20 cellular contexts compared by ENCODE assay signal in genomic region chr1:98732985-98733781, GRCh38.
A peak's percentile ranks its signal among the peaks of the same experiment; 100 is the strongest.
DNase-seq lines count a peak whose midpoint lies in the region; ATAC-seq, FAIRE-seq and TF ChIP-seq lines count a peak whose summit lies in the region.
"Had no signal": no experiment of that assay in that cellular context is flagged by ENCODE, and none has a peak within 500 bp of the region (broad histone marks: within the 10 kb centered on the region; RNA-seq: fewer than 3 reads in every experiment).

No MANE protein-coding gene starts in this region.

- no peak overlapping the region for H3K4me3 ChIP-seq in bronchial epithelial cell (ENCODE audit: low read depth, low read length)
- peak overlapping the region in 1 of 4 donors; percentile 2 for H3K4me3 ChIP-seq in pancreas
- no peak overlapping the region for H3K4me3 ChIP-seq in SK-N-SH (ENCODE audit: low read depth in 2 of 2, low read length in 1 of 2)
- H3K4me3 ChIP-seq: gastroesophageal sphincter, SJCRH30 had no signal

- H3K36me3 ChIP-seq in bronchial epithelial cell (ENCODE audit: control insufficient read depth, insufficient read depth, low read length) (no peaks in the 10 kb centered on the region), pancreas (no peaks in the 10 kb centered on the region), SK-N-SH (replicated peaks in 1 of 2; ENCODE audit: control insufficient read depth in 1 of 2, insufficient read depth in 2 of 2, low read length in 1 of 2) (no peaks in the 10 kb centered on the region)
- H3K36me3 ChIP-seq: gastroesophageal sphincter, SJCRH30 had no signal

- no peaks in the 10 kb centered on the region for H3K79me2 ChIP-seq in SK-N-SH (ENCODE audit: insufficient read depth)

- FAIRE-seq in bronchial epithelial cell (lab: Jason Lieb, UNC) (peak; percentile 76), pancreas (lab: Jason Lieb, UNC) (no peak)
- FAIRE-seq: GM18507 had no signal

- POLR2A ChIA-PET in SK-N-SH (lab: Yijun Ruan, JAX) = no interaction called here

- H3K9me2 ChIP-seq in SK-N-SH = no peaks in the 10 kb centered on the region

- H3K27ac ChIP-seq in pancreas (peak overlapping the region in 1 of 4 donors; percentile 20), SK-N-SH (ENCODE audit: low read depth in 2 of 2, low read length in 1 of 2) (no peak overlapping the region)
- H3K27ac ChIP-seq: C4-2B, gastroesophageal sphincter, SJCRH30 had no signal

- H3K27me3 ChIP-seq in bronchial epithelial cell (ENCODE audit: control insufficient read depth, insufficient read depth, low read length) = no peaks in the 10 kb centered on the region
- no peaks in the 10 kb centered on the region for H3K27me3 ChIP-seq in pancreas
- no peaks in the 10 kb centered on the region for H3K27me3 ChIP-seq in SK-N-SH (ENCODE audit: insufficient read depth)
- H3K27me3 ChIP-seq: gastroesophageal sphincter, SJCRH30 had no signal

- no peaks in the 10 kb centered on the region for H4K20me1 ChIP-seq in SK-N-SH (ENCODE audit: insufficient read depth)

- intact Hi-C loops in pancreas (cut with DNase I) = no loop called here

- no peak overlapping the region for H2AFZ ChIP-seq in SK-N-SH (ENCODE audit: low read depth)

- DNase-seq in bronchial epithelial cell (ENCODE audit: low read depth) (no peak), pancreas (no peak), NCI-H1105 treated with DMSO at 0.1 percent for 48 hours (lab: John Stamatoyannopoulos, UW) (no peak), NCI-H748 (lab: John Stamatoyannopoulos, UW; ENCODE audit: unreplicated experiment) (no peak), SK-N-SH (no peak)
- DNase-seq: activated gamma-delta T cell; effector memory CD8-positive, alpha-beta T cell; GF-D8; islet precursor cell; naive B cell; NCI-H2029; NK-92 treated with Interleukin-12 subunit alpha and Interleukin-12 subunit beta, amount 100 ng/mL, for 24 hours; retina; SJCRH30 had no signal

- H3K4me1 ChIP-seq in pancreas (peaks cover 0 to 6% (median 3%) of the 10 kb centered on the region in 3 donors), SK-N-SH (ENCODE audit: control insufficient read depth in 1 of 2, insufficient read depth in 2 of 2, low read depth in 1 of 2, low read length in 1 of 2) (no peaks in the 10 kb centered on the region)
- H3K4me1 ChIP-seq: gastroesophageal sphincter, SJCRH30 had no signal

- no peak for TF ChIP-seq EP300 in SK-N-SH (IDR thresholded peaks at IDR 0.05; ENCODE audit: borderline replicate concordance in 1 of 2, low read depth in 1 of 2, low read length in 1 of 2)

- TF ChIP-seq RAD21 in SK-N-SH (IDR thresholded peaks at IDR 0.05; ENCODE audit: low read length) = no peak

- no peak overlapping the region for H3K4me2 ChIP-seq in SK-N-SH

- H3K9me3 ChIP-seq in pancreas = no peaks in the 10 kb centered on the region
- no peaks in the 10 kb centered on the region for H3K9me3 ChIP-seq in SK-N-SH
- H3K9me3 ChIP-seq: gastroesophageal sphincter, SJCRH30 had no signal

- CTCF ChIA-PET in SK-N-SH (lab: Yijun Ruan, JAX) = interaction anchor here (0.6 to 1.7 kb wide), 2 partner anchors 16 to 73 kb away, joined by 3 to 10 read pairs; no protein-coding TSS in a partner anchor

- no peaks in the 10 kb centered on the region for H3F3A ChIP-seq in SK-N-SH (replicated peaks; ENCODE audit: insufficient read depth)

- no peak for TF ChIP-seq CTCF in bronchial epithelial cell (IDR thresholded peaks at IDR 0.05; ENCODE audit: insufficient read depth, low read length, severe bottlenecking)
- no peak for TF ChIP-seq CTCF in pancreas (IDR thresholded peaks at IDR 0.05)
- TF ChIP-seq CTCF in SK-N-SH (IDR thresholded peaks at IDR 0.05) = no peak

- ATAC-seq in GM18511 (IDR thresholded peaks at IDR 0.05; ENCODE audit: unreplicated experiment) (peak; percentile 84), GM21786 (IDR thresholded peaks at IDR 0.05; ENCODE audit: unreplicated experiment) (peak; percentile 80), pancreas (peak; percentile 71 to 91 (median 84)), GM18868 (IDR thresholded peaks at IDR 0.05; ENCODE audit: unreplicated experiment) (no peak)
- ATAC-seq: effector memory CD8-positive, alpha-beta T cell; gastroesophageal sphincter had no signal

- 34 to 35% methylated on average over 9 of the region's 9 CpGs for WGBS in pancreas, 2 donors
- WGBS in SK-N-SH (ENCODE audit: low lambda C conversion rate) = 88% methylated on average over 9 of the region's 9 CpGs

- H3K9ac ChIP-seq in SK-N-SH = no peak overlapping the region

TF ChIP-seq in SK-N-SH, 30 proteins besides CTCF, POLR2A, EP300 and RAD21:
- no peak for TF ChIP-seq IRF3 (IDR thresholded peaks at IDR 0.05; ENCODE audit: low read depth, low read length)
- TF ChIP-seq FOXM1 (IDR thresholded peaks at IDR 0.05; ENCODE audit: low read depth) = no peak
- TF ChIP-seq TEAD4 (IDR thresholded peaks at IDR 0.05; ENCODE audit: borderline replicate concordance, insufficient read depth) = no peak
- TF ChIP-seq POLR2AphosphoS5 (IDR thresholded peaks at IDR 0.05; ENCODE audit: low read depth, low read length) = no peak
- no peak for TF ChIP-seq JUND (IDR thresholded peaks at IDR 0.05)
- no peak for TF ChIP-seq YY1 (IDR thresholded peaks at IDR 0.05; ENCODE audit: low read depth)
- no peak for TF ChIP-seq MXI1 (IDR thresholded peaks at IDR 0.05; ENCODE audit: low read depth, low read length)
- no peak for TF ChIP-seq RFX5 (IDR thresholded peaks at IDR 0.05; ENCODE audit: low read length)
- no peak for TF ChIP-seq USF1 (IDR thresholded peaks at IDR 0.05; ENCODE audit: borderline replicate concordance, low read depth)
- no peak for TF ChIP-seq NRF1 (IDR thresholded peaks at IDR 0.05; ENCODE audit: low read depth, low read length)
- no peak for TF ChIP-seq TAF1 (IDR thresholded peaks at IDR 0.05; ENCODE audit: borderline replicate concordance, low read depth, low read length)
- no peak for TF ChIP-seq RXRA (IDR thresholded peaks at IDR 0.05; ENCODE audit: borderline replicate concordance, low read depth)
- no peak for TF ChIP-seq SMC3 (IDR thresholded peaks at IDR 0.05; ENCODE audit: low read depth, low read length)
- TF ChIP-seq FOSL2 (IDR thresholded peaks at IDR 0.05; ENCODE audit: borderline replicate concordance, low read depth) = no peak
- no peak for TF ChIP-seq TCF12 (IDR thresholded peaks at IDR 0.05)
- no peak for TF ChIP-seq NFIC (IDR thresholded peaks at IDR 0.05; ENCODE audit: borderline replicate concordance)
- no peak for TF ChIP-seq EZH2phosphoT487 (IDR thresholded peaks at IDR 0.05; ENCODE audit: borderline replicate concordance, low read depth)
